In the genomic region with DNA sequence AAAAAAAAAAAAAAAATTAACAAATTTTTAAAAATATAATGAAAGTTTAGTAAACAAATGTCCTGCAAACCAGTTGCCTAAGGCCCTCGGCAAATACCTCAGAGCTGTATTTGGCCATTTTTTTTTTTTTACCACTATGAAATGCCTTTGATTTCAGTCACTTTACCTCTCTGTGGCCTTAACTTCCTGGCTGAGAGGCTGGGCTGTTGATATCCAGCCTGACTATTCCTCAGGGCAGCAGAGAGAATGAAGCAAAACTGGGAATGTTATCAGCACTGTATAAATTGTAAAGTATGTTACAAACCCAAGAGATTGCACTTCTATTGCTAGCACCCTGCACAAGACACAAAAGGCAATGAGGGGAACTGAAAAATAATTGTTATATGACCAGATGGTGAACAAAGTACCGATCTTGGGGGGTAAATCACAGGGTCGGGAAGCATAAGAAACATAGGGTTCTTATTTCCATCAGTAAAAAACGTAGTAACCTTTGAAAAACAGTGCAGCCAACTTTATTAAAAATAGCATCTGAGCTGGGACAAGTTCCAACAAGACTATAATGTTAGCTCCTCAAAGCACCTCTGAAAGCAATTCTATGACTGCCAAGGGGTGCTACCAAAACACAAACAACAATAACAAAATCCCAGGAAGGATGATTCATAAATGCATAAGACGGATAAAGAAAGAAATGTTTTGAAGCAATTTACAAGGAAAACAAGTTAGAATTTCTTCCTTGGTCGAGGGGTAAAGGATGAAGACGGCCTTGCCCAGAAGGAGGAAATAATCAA, we compare ENCODE assay signal across 14 cellular contexts. TPM values are rescaled to one million over a fixed set of nuclear protein-coding genes. Genes with fewer than 3 reads are reported as not detected.
DNase-seq lines count a peak whose midpoint lies in the region; ATAC-seq and TF ChIP-seq lines count a peak whose summit lies in the region.
"Had no signal": no experiment of that assay in that cellular context is flagged by ENCODE, and none has a peak within 500 bp of the region (broad histone marks: within the 10 kb centered on the region; RNA-seq: fewer than 3 reads in every experiment).

No MANE protein-coding gene starts in this region.

- DNase-seq in GM23248, result peak; percentile 15
- DNase-seq in SK-N-SH, result no peak
- no peak for DNase-seq in epithelial cell of prostate (ENCODE audit: low read depth, low spot score)
- DNase-seq in DMS53 treated with DMSO at 0.1 percent for 48 hours (lab: John Stamatoyannopoulos, UW; ENCODE audit: unreplicated experiment), result no peak
- no peak for DNase-seq in DMS53 (lab: John Stamatoyannopoulos, UW)
- DNase-seq: activated T-cell treated with anti-CD3 and anti-CD28 coated beads, Interleukin-2, amount 50 U/mL, for 1 hour; cerebellar nuclear complex; NCI-H446 treated with DMSO at 0.1 percent for 48 hours; SHP77; upper lobe of left lung had no signal

- no peak for TF ChIP-seq CTCF in SK-N-SH (IDR thresholded peaks at IDR 0.05)

- H3K4me1 ChIP-seq in GM23248 (ENCODE audit: insufficient read depth) (peaks cover 25% of the 10 kb centered on the region; the same call in 1 of the 2 replicates), SK-N-SH (ENCODE audit: control insufficient read depth in 1 of 2, insufficient read depth in 2 of 2, low read depth in 1 of 2, low read length in 1 of 2) (peaks cover 9 to 25% of the 10 kb centered on the region in 2 experiments; a peak in 3 of 4 replicates)
- H3K4me1 ChIP-seq: prostate gland had no signal

- no peak overlapping the region for H3K4me2 ChIP-seq in GM23248 (ENCODE audit: unreplicated experiment)
- peak overlapping the region; percentile 29; the same call in 1 of the 2 replicates for H3K4me2 ChIP-seq in SK-N-SH

- in situ Hi-C loops in GM23248 (cut with MboI), result no loop called here

- no peaks in the 10 kb centered on the region for H3K9me3 ChIP-seq in GM23248 (ENCODE audit: low read depth)
- no peaks in the 10 kb centered on the region for H3K9me3 ChIP-seq in SK-N-SH
- H3K9me3 ChIP-seq: prostate gland, upper lobe of left lung had no signal

- H3K27ac ChIP-seq in GM23248 (no peak overlapping the region), SK-N-SH (ENCODE audit: low read depth in 2 of 2, low read length in 1 of 2) (peak overlapping the region; percentile 27 to 51; a peak in 3 of 4 replicates), epithelial cell of prostate (peak overlapping the region; percentile 73), skin epidermis (peak overlapping the region in 11 of 21 experiments; percentile 8 to 52 (median 26))
- H3K27ac ChIP-seq: prostate gland had no signal

- no peaks in the 10 kb centered on the region for H3K9me2 ChIP-seq in GM23248 (ENCODE audit: insufficient read depth)
- H3K9me2 ChIP-seq in SK-N-SH, result no peaks in the 10 kb centered on the region

- peaks cover 49% of the 10 kb centered on the region for H3K79me2 ChIP-seq in GM23248 (ENCODE audit: insufficient read depth)
- peaks cover 25% of the 10 kb centered on the region for H3K79me2 ChIP-seq in SK-N-SH (ENCODE audit: insufficient read depth)

- H3F3A ChIP-seq in GM23248 (ENCODE audit: insufficient read depth), result 0 out of 2 replicates have a peak, but pooled peaks cover 3% of the 10 kb centered on the region
- peaks cover 4% of the 10 kb centered on the region for H3F3A ChIP-seq in SK-N-SH (replicated peaks; ENCODE audit: insufficient read depth)

- H3K9ac ChIP-seq in GM23248, result no peak overlapping the region
- no peak overlapping the region for H3K9ac ChIP-seq in SK-N-SH

- WGBS in GM23248 (ENCODE audit: low coverage in 1 of 2, low lambda C conversion rate in 2 of 2, missing lambda C conversion rate in 2 of 2), 2 experiments, result 64 to 73% methylated on average over 7 of the region's 7 CpGs
- 78% methylated on average over 7 of the region's 7 CpGs for WGBS in SK-N-SH (ENCODE audit: low lambda C conversion rate)

- no peak for TF ChIP-seq RAD21 in SK-N-SH (IDR thresholded peaks at IDR 0.05; ENCODE audit: low read length)

- CTCF ChIA-PET in SK-N-SH (lab: Yijun Ruan, JAX), result no interaction called here

- ATAC-seq in HG02763 (IDR thresholded peaks at IDR 0.05; ENCODE audit: unreplicated experiment), result no peak
- no peak for ATAC-seq in HG03097 (IDR thresholded peaks at IDR 0.05; ENCODE audit: low FRiP score, unreplicated experiment)

- H3K36me3 ChIP-seq in GM23248 (ENCODE audit: low read depth) (no peaks in the 10 kb centered on the region), SK-N-SH (replicated peaks in 1 of 2; ENCODE audit: control insufficient read depth in 1 of 2, insufficient read depth in 2 of 2, low read length in 1 of 2) (no peaks in the 10 kb centered on the region)
- H3K36me3 ChIP-seq: prostate gland, upper lobe of left lung had no signal

- POLR2A ChIA-PET in SK-N-SH (lab: Yijun Ruan, JAX), result no interaction called here

- H2AFZ ChIP-seq in GM23248, result no peak overlapping the region
- no peak overlapping the region for H2AFZ ChIP-seq in SK-N-SH (ENCODE audit: low read depth)

- H4K20me1 ChIP-seq in GM23248 (ENCODE audit: insufficient read depth) (peaks cover 8% of the 10 kb centered on the region; the same call in 1 of the 2 replicates), SK-N-SH (ENCODE audit: insufficient read depth) (no peaks in the 10 kb centered on the region)

- TF ChIP-seq EP300 in SK-N-SH (IDR thresholded peaks at IDR 0.05; ENCODE audit: borderline replicate concordance in 1 of 2, low read depth in 1 of 2, low read length in 1 of 2), result no peak

- no peaks in the 10 kb centered on the region for H3K27me3 ChIP-seq in GM23248 (replicated peaks; ENCODE audit: insufficient read depth)
- no peaks in the 10 kb centered on the region for H3K27me3 ChIP-seq in SK-N-SH (ENCODE audit: insufficient read depth)
- H3K27me3 ChIP-seq: upper lobe of left lung had no signal

- H3K4me3 ChIP-seq in GM23248, result no peak overlapping the region
- H3K4me3 ChIP-seq in SK-N-SH (ENCODE audit: low read depth in 2 of 2, low read length in 1 of 2), result no peak overlapping the region
- H3K4me3 ChIP-seq in skin epidermis, result no peak overlapping the region
- H3K4me3 ChIP-seq: prostate gland, upper lobe of left lung had no signal

TF ChIP-seq in SK-N-SH, 30 proteins besides CTCF, POLR2A, EP300 and RAD21:
- TF ChIP-seq NFIC (IDR thresholded peaks at IDR 0.05; ENCODE audit: borderline replicate concordance), result no peak
- TF ChIP-seq SIN3A (IDR thresholded peaks at IDR 0.05; ENCODE audit: borderline replicate concordance, low read depth, low read length), result no peak
- no peak for TF ChIP-seq MAX (IDR thresholded peaks at IDR 0.05; ENCODE audit: low read depth)
- no peak for TF ChIP-seq PBX3 (IDR thresholded peaks at IDR 0.05)
- TF ChIP-seq FOSL2 (IDR thresholded peaks at IDR 0.05; ENCODE audit: borderline replicate concordance, low read depth), result no peak
- TF ChIP-seq POLR2AphosphoS5 (IDR thresholded peaks at IDR 0.05; ENCODE audit: low read depth, low read length), result no peak
- no peak for TF ChIP-seq GATA2 (CRISPR knock-in tag; IDR thresholded peaks at IDR 0.05)
- no peak for TF ChIP-seq MEF2A (IDR thresholded peaks at IDR 0.05; ENCODE audit: borderline replicate concordance, low read depth)
TF ChIP-seq in SK-N-SH: peak in this region for 0.

RNA-seq across cellular contexts. Expression of gene USP46, which starts 18.1 kb away (rescaled TPM):
- 9.4 and 11.3 TPM in 2 replicates for total RNA-seq in GM23248 (2014; rRNA removed; shearing (Covaris generic))
- polyA plus RNA-seq in GM23248 (2016; fragmentation: Nextera tagmentation; extraction: Ambion mirVana), result 9.2 and 9.4 TPM in 2 replicates
- polyA plus RNA-seq in SK-N-SH (2012; rRNA removed), result 4.5 and 6.0 TPM in 2 replicates
- polyA plus RNA-seq in SK-N-SH (2012; cell fraction: cytosol; rRNA removed), result 7.2 and 8.1 TPM in 2 replicates
- 2.3 and 6.1 TPM in 2 replicates for polyA plus RNA-seq in SK-N-SH (2012; cell fraction: nucleus; rRNA removed)
